Comparison of ENCODE assay signal across 23 cellular contexts in the genomic region with DNA sequence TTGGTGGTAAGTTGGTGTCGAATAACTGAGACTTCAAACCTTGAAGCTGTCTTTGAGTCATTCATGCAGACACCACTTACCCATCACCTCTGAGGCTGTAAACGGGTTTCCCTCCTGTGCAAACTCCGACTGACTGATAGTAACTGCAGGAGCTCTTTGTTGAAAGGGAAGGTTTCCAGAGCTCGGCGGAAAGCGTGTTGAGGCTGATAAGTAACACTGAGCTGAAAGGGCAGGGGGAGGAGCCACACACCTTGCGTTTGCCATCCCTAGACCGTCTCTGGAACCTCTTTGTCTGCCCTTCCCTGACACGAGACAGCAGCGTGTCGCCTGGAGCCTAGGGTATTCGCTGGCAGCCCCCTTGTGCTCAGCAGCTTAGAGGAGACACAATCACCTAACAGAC.
DNase-seq lines count a peak whose midpoint lies in the region; ATAC-seq and TF ChIP-seq lines count a peak whose summit lies in the region.
"Had no signal": no experiment of that assay in that cellular context is flagged by ENCODE, and none has a peak within 500 bp of the region (broad histone marks: within the 10 kb centered on the region; RNA-seq: fewer than 3 reads in every experiment).

No MANE protein-coding gene starts in this region.

- peak overlapping the region; percentile 91 for H3K4me2 ChIP-seq in OCI-LY3 (ENCODE audit: low read length)

- peaks cover 25% of the 10 kb centered on the region for H3K27me3 Mint-ChIP-seq in nephron progenitor cell (ENCODE audit: low read depth, poor library complexity)

- WGBS in suprapubic skin = 12% methylated on average over 8 of the region's 12 CpGs

- peaks cover 13% of the 10 kb centered on the region for H3K4me1 Mint-ChIP-seq in nephron progenitor cell
- H3K4me1 Mint-ChIP-seq: activated naive CD4-positive, alpha-beta T cell treated with anti-CD3 and anti-CD28 coated beads, Interleukin-2, amount 50 U/mL, for 24 hours had no signal

- DNase-seq in NCI-H345 (lab: John Stamatoyannopoulos, UW) (peak; percentile 23), NCI-H345 treated with DMSO at 0.1 percent for 48 hours (lab: John Stamatoyannopoulos, UW; ENCODE audit: unreplicated experiment) (no peak), nephron progenitor cell (no peak), suprapubic skin (ENCODE audit: low spot score in 2 of 2) (peak; percentile 11 to 45), coronary artery (ENCODE audit: low spot score) (no peak), hepatic stellate cell (ENCODE audit: low spot score) (no peak)
- DNase-seq: activated CD4-positive, alpha-beta memory T cell treated with anti-CD3 and anti-CD28 coated beads for 36 hours; activated CD8-positive, alpha-beta memory T cell treated with anti-CD3 and anti-CD28 coated beads, Interleukin-2, amount 50 U/mL, for 4 hours; amygdala; CD4-positive, CD25-positive, alpha-beta regulatory T cell; effector CD4-positive, alpha-beta T cell; Kasumi-1; lower lobe of right lung; NCI-H1694 treated with DMSO at 0.1 percent for 48 hours; NCI-H69; RPMI8226 had no signal

- H4K20me1 ChIP-seq in OCI-LY3 (ENCODE audit: insufficient read depth, low read length) = no peaks in the 10 kb centered on the region

- H3K27ac ChIP-seq in OCI-LY3 (ENCODE audit: low read length) (no peak overlapping the region), suprapubic skin (no peak overlapping the region), coronary artery (no peak overlapping the region)
- H3K27ac ChIP-seq: epithelial cell of prostate, lower lobe of right lung, neutrophil had no signal

- H2AFZ ChIP-seq in OCI-LY3 (ENCODE audit: low read depth, low read length) = no peak overlapping the region

- no peaks in the 10 kb centered on the region for H3K9me3 ChIP-seq in OCI-LY3 (ENCODE audit: insufficient read depth, low read length)
- no peaks in the 10 kb centered on the region for H3K9me3 ChIP-seq in suprapubic skin
- H3K9me3 ChIP-seq: lower lobe of right lung, neutrophil had no signal

- peak overlapping the region; percentile 51 for H3K4me3 Mint-ChIP-seq in nephron progenitor cell
- H3K4me3 Mint-ChIP-seq: activated CD4-positive, alpha-beta memory T cell treated with anti-CD3 and anti-CD28 coated beads for 36 hours; activated naive CD4-positive, alpha-beta T cell treated with anti-CD3 and anti-CD28 coated beads, Interleukin-2, amount 50 U/mL, for 24 hours; activated T-helper 1 cell treated with anti-CD3 and anti-CD28 coated beads, Interleukin-12 subunit alpha, Interleukin-12 subunit beta, Interleukin-2, Interleukin-4 antibody, amounts not matched to agents 30 ng/mL and 10 ng/mL and 1 ng/mL, durations not matched to agents 14 hours and 24 hours and 36 hours; CD4-positive, CD25-positive, alpha-beta regulatory T cell; stimulated activated naive CD8-positive, alpha-beta T cell treated with anti-CD3 and anti-CD28 coated beads, Interleukin-15, Interleukin-2, amounts not matched to agents 100 ng/mL and 50 ng/mL, for 24 hours had no signal

- no peaks in the 10 kb centered on the region for H3K36me3 Mint-ChIP-seq in nephron progenitor cell (ENCODE audit: low read depth)
- H3K36me3 Mint-ChIP-seq: activated CD4-positive, alpha-beta memory T cell treated with anti-CD3 and anti-CD28 coated beads for 36 hours; activated naive CD4-positive, alpha-beta T cell treated with anti-CD3 and anti-CD28 coated beads, Interleukin-2, amount 50 U/mL, for 24 hours; CD4-positive, CD25-positive, alpha-beta regulatory T cell had no signal

- no peaks in the 10 kb centered on the region for H3K9me3 Mint-ChIP-seq in nephron progenitor cell
- H3K9me3 Mint-ChIP-seq: activated CD4-positive, alpha-beta memory T cell treated with anti-CD3 and anti-CD28 coated beads for 36 hours; activated naive CD4-positive, alpha-beta T cell treated with anti-CD3 and anti-CD28 coated beads, Interleukin-2, amount 50 U/mL, for 24 hours; activated T-helper 1 cell treated with anti-CD3 and anti-CD28 coated beads, Interleukin-12 subunit alpha, Interleukin-12 subunit beta, Interleukin-2, Interleukin-4 antibody, amounts not matched to agents 30 ng/mL and 10 ng/mL and 1 ng/mL, durations not matched to agents 14 hours and 24 hours and 36 hours; CD4-positive, CD25-positive, alpha-beta regulatory T cell; stimulated activated naive CD8-positive, alpha-beta T cell treated with anti-CD3 and anti-CD28 coated beads, Interleukin-15, Interleukin-2, amounts not matched to agents 100 ng/mL and 50 ng/mL, for 24 hours had no signal

- H3K36me3 ChIP-seq in OCI-LY3 (replicated peaks; ENCODE audit: low read depth, low read length) = no peaks in the 10 kb centered on the region
- H3K36me3 ChIP-seq in suprapubic skin = no peaks in the 10 kb centered on the region
- H3K36me3 ChIP-seq: lower lobe of right lung, neutrophil had no signal

- no peak overlapping the region for H3K9ac ChIP-seq in OCI-LY3 (ENCODE audit: low read length)

- peak overlapping the region; percentile 26 for H3K27ac Mint-ChIP-seq in nephron progenitor cell
- H3K27ac Mint-ChIP-seq: activated CD4-positive, alpha-beta memory T cell treated with anti-CD3 and anti-CD28 coated beads for 36 hours; activated naive CD4-positive, alpha-beta T cell treated with anti-CD3 and anti-CD28 coated beads, Interleukin-2, amount 50 U/mL, for 24 hours; activated T-helper 1 cell treated with anti-CD3 and anti-CD28 coated beads, Interleukin-12 subunit alpha, Interleukin-12 subunit beta, Interleukin-2, Interleukin-4 antibody, amounts not matched to agents 30 ng/mL and 10 ng/mL and 1 ng/mL, durations not matched to agents 14 hours and 24 hours and 36 hours; stimulated activated naive CD8-positive, alpha-beta T cell treated with anti-CD3 and anti-CD28 coated beads, Interleukin-15, Interleukin-2, amounts not matched to agents 100 ng/mL and 50 ng/mL, for 24 hours had no signal

- TF ChIP-seq CTCF in OCI-LY3 (IDR thresholded peaks at IDR 0.05; ENCODE audit: low read depth, low read length) (no peak), nephron progenitor cell (IDR thresholded peaks at IDR 0.05) (no peak), suprapubic skin (IDR thresholded peaks at IDR 0.05) (no peak), coronary artery (IDR thresholded peaks at IDR 0.05) (no peak)

- no peak for TF ChIP-seq POLR2A in suprapubic skin (IDR thresholded peaks at IDR 0.05)

- no peaks in the 10 kb centered on the region for H3K79me2 ChIP-seq in OCI-LY3 (ENCODE audit: low read length)

- no peak for ATAC-seq in GM19463 (IDR thresholded peaks at IDR 0.05; ENCODE audit: unreplicated experiment)
- ATAC-seq: lower lobe of right lung had no signal

- peaks cover 64% of the 10 kb centered on the region for H3K27me3 ChIP-seq in OCI-LY3 (ENCODE audit: low read depth, low read length)
- peaks cover 10% of the 10 kb centered on the region for H3K27me3 ChIP-seq in suprapubic skin

- TF ChIP-seq EP300 in suprapubic skin (IDR thresholded peaks at IDR 0.05) = no peak

- H3K4me1 ChIP-seq in OCI-LY3 (ENCODE audit: low read length) = peaks cover 45% of the 10 kb centered on the region
- H3K4me1 ChIP-seq in suprapubic skin = no peaks in the 10 kb centered on the region
- H3K4me1 ChIP-seq: lower lobe of right lung had no signal

- peak overlapping the region; percentile 69; the same call in 1 of the 2 replicates for H3K4me3 ChIP-seq in OCI-LY3 (ENCODE audit: low read length)
- no peak overlapping the region for H3K4me3 ChIP-seq in suprapubic skin
- H3K4me3 ChIP-seq in coronary artery = no peak overlapping the region
- H3K4me3 ChIP-seq: lower lobe of right lung had no signal

Comparison
In these comparisons a context has a peak if more than half of its experiments do, and no peak if none do; other contexts are left out.
1. DNase-seq: peak in NCI-H345 (single experiment) and suprapubic skin (2 of 2); none in NCI-H345 treated with DMSO at 0.1 percent for 48 hours (single experiment), nephron progenitor cell (single experiment), coronary artery (single experiment) and hepatic stellate cell (single experiment).